14 cellular contexts compared by ENCODE assay signal in genomic region chrX:41027388-41027787, GRCh38. TPM values are rescaled to one million over a fixed set of nuclear protein-coding genes. Genes with fewer than 3 reads are reported as not detected.
DNase-seq lines count a peak whose midpoint lies in the region; ATAC-seq, FAIRE-seq and TF ChIP-seq lines count a peak whose summit lies in the region.
"Had no signal": no experiment of that assay in that cellular context is flagged by ENCODE, and none has a peak within 500 bp of the region (broad histone marks: within the 10 kb centered on the region; RNA-seq: fewer than 3 reads in every experiment).

No MANE protein-coding gene starts in this region.

- H3K9ac ChIP-seq in GM23248: peak overlapping the region; percentile 57

- 5 to 14% methylated on average over 7 to 8 of the region's 8 CpGs for WGBS in GM23248 (ENCODE audit: low coverage in 1 of 2, low lambda C conversion rate in 2 of 2, missing lambda C conversion rate in 2 of 2), 2 experiments

- DNase-seq in GM23248 (peak; percentile 75), RPMI7951 (ENCODE audit: low read depth) (peak; percentile 75), fibroblast of peridontal ligament (ENCODE audit: extremely low read depth) (peak; percentile 84), osteocyte (ENCODE audit: extremely low spot score, unreplicated experiment) (peak; percentile 64), GM19239 (ENCODE audit: insufficient read length, low spot score) (no peak), frontal cortex (ENCODE audit: low spot score in 2 of 2) (no peak)
- DNase-seq in stimulated activated naive CD4-positive, alpha-beta T cell (lab: John Stamatoyannopoulos, UW): no peak
- DNase-seq: activated effector memory CD4-positive, alpha-beta T cell treated with Interleukin-2 at 50 U/mL for 16 hours; effector memory CD4-positive, alpha-beta T cell; NCI-H1417 had no signal

- no peaks in the 10 kb centered on the region for H3K9me2 ChIP-seq in GM23248 (ENCODE audit: insufficient read depth)

- peak overlapping the region; percentile 32 for H3K27ac Mint-ChIP-seq in osteocyte (ENCODE audit: unreplicated experiment)

- H3K27ac ChIP-seq in GM23248: peak overlapping the region; percentile 84

- in situ Hi-C loops in GM23248 (cut with MboI): no loop called here

- 0 out of 2 replicates have a peak, but pooled peaks cover 9% of the 10 kb centered on the region for H3F3A ChIP-seq in GM23248 (ENCODE audit: insufficient read depth)

- no peaks in the 10 kb centered on the region for H3K27me3 Mint-ChIP-seq in osteocyte (ENCODE audit: unreplicated experiment)

- no peaks in the 10 kb centered on the region for H4K20me1 ChIP-seq in GM23248 (ENCODE audit: insufficient read depth)

- no peak overlapping the region for H3K4me3 Mint-ChIP-seq in osteocyte (ENCODE audit: unreplicated experiment)

- no peaks in the 10 kb centered on the region for H3K36me3 Mint-ChIP-seq in osteocyte (ENCODE audit: unreplicated experiment)

- ATAC-seq in GM18517 (IDR thresholded peaks at IDR 0.05; ENCODE audit: unreplicated experiment): no peak
- ATAC-seq: activated CD4-positive, CD25-positive, alpha-beta regulatory T cell treated with anti-CD3 and anti-CD28 coated beads, Interleukin-2, amount 50 U/mL, for 24 hours; HCT116 had no signal

- H3K4me1 ChIP-seq in GM23248 (ENCODE audit: insufficient read depth): peaks cover 17% of the 10 kb centered on the region

- no peaks in the 10 kb centered on the region for H3K9me3 ChIP-seq in GM23248 (ENCODE audit: low read depth)

- H3K79me2 ChIP-seq in GM23248 (ENCODE audit: insufficient read depth): no peaks in the 10 kb centered on the region

- TF ChIP-seq CTCF in osteocyte (IDR thresholded peaks at IDR 0.05): no peak

- FAIRE-seq in GM19239 (lab: Jason Lieb, UNC): no peak
- no peak for FAIRE-seq in frontal cortex (lab: Jason Lieb, UNC)
- FAIRE-seq: G401.6 had no signal

- H3K27me3 ChIP-seq in GM23248 (replicated peaks; ENCODE audit: insufficient read depth): no peaks in the 10 kb centered on the region

- H3K4me2 ChIP-seq in GM23248 (ENCODE audit: unreplicated experiment): peak overlapping the region; percentile 63

- peak overlapping the region; percentile 59 for H3K4me3 ChIP-seq in GM23248

- H2AFZ ChIP-seq in GM23248: peak overlapping the region; percentile 51; the same call in 1 of the 2 replicates

- H3K9me3 Mint-ChIP-seq in osteocyte (ENCODE audit: unreplicated experiment): no peaks in the 10 kb centered on the region

- H3K36me3 ChIP-seq in GM23248 (ENCODE audit: low read depth): no peaks in the 10 kb centered on the region

- peaks cover 29% of the 10 kb centered on the region for H3K4me1 Mint-ChIP-seq in osteocyte (ENCODE audit: unreplicated experiment)

RNA-seq across cellular contexts. Expression of gene USP9X, which starts 57.9 kb away (rescaled TPM):
- 72.3 and 76.1 TPM in 2 replicates for total RNA-seq in GM23248 (2014; rRNA removed; shearing (Covaris generic))
- 21.5 and 23.9 TPM in 2 replicates for polyA plus RNA-seq in GM23248 (2016; fragmentation: Nextera tagmentation; extraction: Ambion mirVana)
- total RNA-seq in RPMI7951 (2014; rRNA removed; shearing (Covaris generic)): 78.3 and 82.9 TPM in 2 replicates
- total RNA-seq in osteocyte (80.4 and 89.2 TPM in 2 replicates), frontal cortex (174 TPM)

Comparison
In these comparisons a context has a peak if more than half of its experiments do, and no peak if none do; other contexts are left out.
1. DNase-seq: peak in GM23248 (single experiment), RPMI7951 (single experiment), fibroblast of peridontal ligament (single experiment) and osteocyte (single experiment); none in GM19239 (single experiment), stimulated activated naive CD4-positive, alpha-beta T cell (0 of 6) and frontal cortex (0 of 2).